In the genomic region with DNA sequence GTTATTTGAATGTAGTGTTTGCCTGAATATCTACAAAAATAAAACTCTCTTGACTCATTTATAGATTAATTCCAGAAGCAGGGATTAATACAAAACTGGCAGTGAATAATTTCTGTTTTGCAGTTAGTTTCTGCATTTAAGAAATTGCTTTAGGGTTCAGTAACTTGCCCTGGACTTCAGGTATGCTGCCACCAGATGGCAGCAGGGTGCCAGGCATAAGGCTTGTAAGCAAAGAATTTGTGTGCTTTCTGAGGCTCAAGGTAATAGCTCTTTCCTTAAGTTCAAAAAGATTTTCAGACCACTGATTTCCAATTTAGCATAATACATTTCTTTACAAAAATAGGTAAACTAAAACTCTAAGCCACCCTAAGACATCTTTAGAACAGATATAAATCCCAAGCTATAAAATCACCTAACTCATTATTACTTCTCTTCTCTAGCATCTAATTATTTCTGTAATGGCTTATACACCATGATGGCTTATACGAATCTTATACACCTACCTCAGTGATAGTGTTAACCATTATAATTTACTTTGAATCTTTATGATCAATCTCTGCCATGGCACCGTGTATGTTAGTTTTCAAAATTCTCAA, we compare ENCODE assay signal across 8 cellular contexts.
DNase-seq lines count a peak whose midpoint lies in the region; ATAC-seq, FAIRE-seq and TF ChIP-seq lines count a peak whose summit lies in the region.

No MANE protein-coding gene starts in this region.

- H3K4me1 Mint-ChIP-seq in Calu3 (ENCODE audit: low read depth, unreplicated experiment), result no peaks in the 10 kb centered on the region

- H3K27me3 ChIP-seq in MM.1S (replicated peaks; ENCODE audit: insufficient read depth, low read length) (no peaks in the 10 kb centered on the region), K562 (ENCODE audit: control insufficient read depth in 2 of 2, insufficient read depth in 2 of 2, low read length in 2 of 2) (no peaks in the 10 kb centered on the region)

- no peak for TF ChIP-seq EP300 in K562 (IDR thresholded peaks at IDR 0.05; ENCODE audit: low read length)

- in situ Hi-C loops in SK-MEL-5 (cut with HindIII; ENCODE audit: low pct_unique_long_range_greater_than_20kb, low sequenced_read_pairs), result no loop called here
- in situ Hi-C loops in K562 (cut with MboI), result loop anchor here (10.0 kb wide), 1 partner anchor 921 kb away; no protein-coding TSS in a partner anchor

- H4K20me1 ChIP-seq in MM.1S (ENCODE audit: insufficient read depth, low read length), result no peaks in the 10 kb centered on the region
- no peaks in the 10 kb centered on the region for H4K20me1 ChIP-seq in K562 (replicated peaks; ENCODE audit: control insufficient read depth, insufficient read depth, low read length)

- peak; percentile 63 for TF ChIP-seq CTCF in Calu3 (IDR thresholded peaks at IDR 0.05; ENCODE audit: unreplicated experiment)
- peak; percentile 94 for TF ChIP-seq CTCF in MM.1S (IDR thresholded peaks at IDR 0.05; ENCODE audit: low read length)
- TF ChIP-seq CTCF in K562 (IDR thresholded peaks at IDR 0.05 in 2 of 3, conservative IDR thresholded peaks at IDR 0.05 in 1 of 3; ENCODE audit: insufficient read depth in 2 of 3, low read depth in 1 of 3, low read length in 3 of 3), result peak; percentile 66 to 74 (median 69)

- H3K27me3 Mint-ChIP-seq in Calu3 (ENCODE audit: unreplicated experiment), result peaks cover 30% of the 10 kb centered on the region

- H3K4me3 Mint-ChIP-seq in Calu3 (ENCODE audit: low read depth, unreplicated experiment), result no peak overlapping the region

- H3K36me3 ChIP-seq in MM.1S (replicated peaks; ENCODE audit: insufficient read depth, low read length), result no peaks in the 10 kb centered on the region
- H3K36me3 ChIP-seq in K562 (ENCODE audit: control insufficient read depth, insufficient read depth, low read length), result no peaks in the 10 kb centered on the region

- H3K9ac ChIP-seq in MM.1S (ENCODE audit: low read length) (no peak overlapping the region), K562 (ENCODE audit: insufficient read depth in 1 of 2, low read depth in 2 of 2, low read length in 2 of 2) (no peak overlapping the region)

- H3K27ac Mint-ChIP-seq in Calu3 (ENCODE audit: unreplicated experiment), result no peak overlapping the region

- no peak for TF ChIP-seq POLR2A in K562 (conservative IDR thresholded peaks at IDR 0.05)

- POLR2A ChIA-PET in K562 (lab: Yijun Ruan, JAX), result no interaction called here

- H3K36me3 Mint-ChIP-seq in Calu3 (ENCODE audit: insufficient read depth, unreplicated experiment), result no peaks in the 10 kb centered on the region

- DNase-seq in Calu3 (peak; percentile 74), MM.1S (peak; percentile 72), SK-MEL-5 (ENCODE audit: low read depth, low spot score) (peak; percentile 79), K562 (ENCODE audit: extremely low read depth in 1 of 4, low spot score in 3 of 4) (peak; percentile 35 to 67 (median 54)), iPS-NIHi7 (ENCODE audit: extremely low spot score) (peak; percentile 64)
- peak; percentile 17 to 32 (median 23) for DNase-seq in stimulated activated CD4-positive, alpha-beta T cell treated with anti-CD3 and anti-CD28 coated beads, Interleukin-12 subunit alpha, Interleukin-12 subunit beta, amount 100 ng/mL, for 48 hours (ENCODE audit: low read depth in 2 of 3, low spot score in 1 of 3)

- peak; percentile 64 to 79 for TF ChIP-seq RAD21 in K562 (CRISPR knock-in tag; conservative IDR thresholded peaks at IDR 0.05 in 1 of 2, IDR thresholded peaks at IDR 0.05 in 1 of 2)

- no peaks in the 10 kb centered on the region for H3K9me2 ChIP-seq in MM.1S (replicated peaks; ENCODE audit: insufficient read depth, low read length)

- no peak overlapping the region for H3K4me2 ChIP-seq in MM.1S (ENCODE audit: low read depth, low read length)
- no peak overlapping the region for H3K4me2 ChIP-seq in K562 (ENCODE audit: insufficient read depth, low read length)

- H3K9me3 Mint-ChIP-seq in Calu3 (ENCODE audit: low read depth, unreplicated experiment), result peaks cover 4% of the 10 kb centered on the region

- BruUV-seq in Calu3 (replicated peaks; lab: Mats Ljungman, UMichigan) (no TSS peak), K562 (replicated peaks; lab: Mats Ljungman, UMichigan) (no TSS peak)

- 0% methylated on average over 2 of the region's 2 CpGs for WGBS in K562 (ENCODE audit: insufficient coverage, low coverage, missing lambda C conversion rate)

- H3K4me3 ChIP-seq in MM.1S (ENCODE audit: low read length) (no peak overlapping the region), K562 (no peak overlapping the region)

- peak; percentile 80 for ATAC-seq in GM21515 (IDR thresholded peaks at IDR 0.05; ENCODE audit: unreplicated experiment)
- peak; percentile 71 for ATAC-seq in K562
- ATAC-seq in HG03457 (IDR thresholded peaks at IDR 0.05; ENCODE audit: unreplicated experiment), result no peak

- no peak overlapping the region for H3K27ac ChIP-seq in MM.1S (ENCODE audit: low read length)
- H3K27ac ChIP-seq in K562 (ENCODE audit: extremely low read depth, low read depth, low read length), result no peak overlapping the region

- H3K4me1 ChIP-seq in MM.1S (ENCODE audit: low read length), result no peaks in the 10 kb centered on the region
- no peaks in the 10 kb centered on the region for H3K4me1 ChIP-seq in K562 (replicated peaks in 1 of 2; ENCODE audit: control insufficient read depth in 2 of 2, insufficient read depth in 2 of 2, low read length in 2 of 2)

- H3K9me3 ChIP-seq in MM.1S (replicated peaks; ENCODE audit: insufficient read depth, low read length) (no peaks in the 10 kb centered on the region), K562 (replicated peaks; ENCODE audit: control insufficient read depth, insufficient read depth, low read depth, low read length) (no peaks in the 10 kb centered on the region)

- H3F3A ChIP-seq in MM.1S (ENCODE audit: insufficient read depth, low read length), result no peaks in the 10 kb centered on the region

- H3K79me2 ChIP-seq in MM.1S (ENCODE audit: low read length) (no peaks in the 10 kb centered on the region), K562 (ENCODE audit: control insufficient read depth, insufficient read depth, low read length) (no peaks in the 10 kb centered on the region)

- intact Hi-C loops in Calu3 (cut with micrococcal nuclease; ENCODE audit: unreplicated experiment), result loop anchor here (1.0 to 5.0 kb wide), 6 partner anchors 114 to 724 kb away; no protein-coding TSS in a partner anchor
- intact Hi-C loops in K562 (cut with micrococcal nuclease), result loop anchor here (2.0 to 10.0 kb wide), 3 partner anchors 577 to 1511 kb away; no protein-coding TSS in a partner anchor

- H2AFZ ChIP-seq in MM.1S (ENCODE audit: low read length) (no peak overlapping the region), K562 (ENCODE audit: low read depth, low read length) (no peak overlapping the region)

- peak; percentile 86 for FAIRE-seq in K562 (lab: Jason Lieb, UNC)

- CTCF ChIA-PET in Calu3 (lab: Charles Lee), result interaction anchor here (0.6 to 3.8 kb wide), 6 partner anchors 33 to 618 kb away, joined by 3 to 20 read pairs (median 4); no protein-coding TSS in a partner anchor
- CTCF ChIA-PET in K562 (lab: Yijun Ruan, JAX; ENCODE audit: low intra/inter-chr PET ratio), result interaction anchor here (1.5 kb wide), 1 partner anchor 1511 kb away, joined by 6 read pairs; no protein-coding TSS in a partner anchor

- H3K9me1 ChIP-seq in K562 (ENCODE audit: control insufficient read depth, insufficient read depth, low read length), result no peaks in the 10 kb centered on the region

TF ChIP-seq in K562, 482 proteins besides CTCF, POLR2A, EP300 and RAD21:
- TF ChIP-seq STAG1 (CRISPR knock-in tag; IDR thresholded peaks at IDR 0.05; ENCODE audit: borderline replicate concordance), result peak; percentile 32; the same call in 1 of the 2 replicates
- TF ChIP-seq, protein P1, sequence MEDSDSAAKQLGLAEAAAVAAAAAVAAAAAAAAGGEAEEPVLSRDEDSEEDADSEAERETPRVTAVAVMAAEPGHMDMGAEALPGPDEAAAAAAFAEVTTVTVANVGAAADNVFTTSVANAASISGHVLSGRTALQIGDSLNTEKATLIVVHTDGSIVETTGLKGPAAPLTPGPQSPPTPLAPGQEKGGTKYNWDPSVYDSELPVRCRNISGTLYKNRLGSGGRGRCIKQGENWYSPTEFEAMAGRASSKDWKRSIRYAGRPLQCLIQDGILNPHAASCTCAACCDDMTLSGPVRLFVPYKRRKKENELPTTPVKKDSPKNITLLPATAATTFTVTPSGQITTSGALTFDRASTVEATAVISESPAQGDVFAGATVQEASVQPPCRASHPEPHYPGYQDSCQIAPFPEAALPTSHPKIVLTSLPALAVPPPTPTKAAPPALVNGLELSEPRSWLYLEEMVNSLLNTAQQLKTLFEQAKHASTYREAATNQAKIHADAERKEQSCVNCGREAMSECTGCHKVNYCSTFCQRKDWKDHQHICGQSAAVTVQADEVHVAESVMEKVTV (CRISPR knock-in tag; IDR thresholded peaks at IDR 0.05), result peak; percentile 71
- TF ChIP-seq NUFIP1 (IDR thresholded peaks at IDR 0.05; ENCODE audit: partially characterized antibody), result no peak
TF ChIP-seq in K562: peak in this region for 2.

Comparison
In these comparisons a context has a peak if more than half of its experiments do, and no peak if none do; other contexts are left out.
1. DNase-seq: peak in every context shown above with its lines; median percentile 79 in SK-MEL-5; 74 in Calu3; 72 in MM.1S; 64 in iPS-NIHi7; 54 in K562; 23 in stimulated activated CD4-positive, alpha-beta T cell treated with anti-CD3 and anti-CD28 coated beads, Interleukin-12 subunit alpha, Interleukin-12 subunit beta, amount 100 ng/mL, for 48 hours.